In the genomic region with DNA sequence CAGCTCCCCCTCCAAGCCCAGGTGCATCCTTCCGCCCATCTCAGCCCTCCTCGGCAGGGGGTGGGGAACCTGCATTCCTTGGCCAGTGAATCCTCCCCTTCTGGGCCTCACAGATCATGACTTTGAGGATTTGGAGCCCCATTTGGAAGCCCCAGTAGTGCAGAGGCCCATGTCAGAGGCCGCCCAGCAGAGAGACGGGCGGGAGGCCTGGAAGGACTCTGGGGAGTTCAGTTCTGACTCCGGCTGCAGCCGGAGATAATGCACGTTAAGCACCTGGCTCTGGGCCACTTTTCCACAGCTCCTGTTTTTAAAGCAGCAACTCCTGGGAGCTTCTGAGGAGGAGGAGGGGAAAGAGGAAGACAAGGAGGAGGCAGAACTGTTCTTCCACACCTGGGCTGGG, we compare ENCODE assay signal across 9 cellular contexts. TPM values are rescaled to one million over a fixed set of nuclear protein-coding genes. Genes with fewer than 3 reads are reported as not detected.
DNase-seq lines count a peak whose midpoint lies in the region; ATAC-seq and TF ChIP-seq lines count a peak whose summit lies in the region.
"Had no signal": no experiment of that assay in that cellular context is flagged by ENCODE, and none has a peak within 500 bp of the region (broad histone marks: within the 10 kb centered on the region; RNA-seq: fewer than 3 reads in every experiment).

No MANE protein-coding gene starts in this region.

- no peak overlapping the region for H3K9ac ChIP-seq in colonic mucosa (ENCODE audit: low read depth in 2 of 2, low read length in 2 of 2)

- peaks cover 10% of the 10 kb centered on the region for H3K4me1 ChIP-seq in colonic mucosa

- no peaks in the 10 kb centered on the region for H3K9me3 ChIP-seq in colonic mucosa

- TF ChIP-seq CTCF in C4-2B (conservative IDR thresholded peaks at IDR 0.05) (no peak), colonic mucosa (IDR thresholded peaks at IDR 0.05) (no peak)

- no peaks in the 10 kb centered on the region for H3K27me3 ChIP-seq in colonic mucosa

- peak; percentile 52 for DNase-seq in NCI-H2029 treated with DMSO at 0.1 percent for 48 hours (lab: John Stamatoyannopoulos, UW)
- peak; percentile 57 for DNase-seq in colonic mucosa
- DNase-seq in mucosa of gallbladder (ENCODE audit: low spot score) = peak; percentile 65
- no peak for DNase-seq in natural killer cell treated with Interleukin-12 subunit alpha and Interleukin-12 subunit beta and Interleukin-15 and Interleukin-18, amount 100 ng/mL, for 72 hours (ENCODE audit: low spot score)
- no peak for DNase-seq in hypothalamus (lab: John Stamatoyannopoulos, UW)
- no peak for DNase-seq in NCI-H510A (lab: John Stamatoyannopoulos, UW)

- no peak overlapping the region for H3K4me3 ChIP-seq in colonic mucosa

- no peak for ATAC-seq in HG02571 (IDR thresholded peaks at IDR 0.05; ENCODE audit: unreplicated experiment)
- ATAC-seq in natural killer cell treated with Interleukin-12 subunit alpha and Interleukin-12 subunit beta and Interleukin-15 and Interleukin-18, amount 100 ng/mL, for 72 hours = no peak

- H3K27ac ChIP-seq in C4-2B (peak overlapping the region; percentile 58), colonic mucosa (no peak overlapping the region)

- H3K4me3 Mint-ChIP-seq in natural killer cell treated with Interleukin-12 subunit alpha and Interleukin-12 subunit beta and Interleukin-15 and Interleukin-18, amount 100 ng/mL, for 72 hours = no peak overlapping the region
- H3K4me3 Mint-ChIP-seq: activated naive CD4-positive, alpha-beta T cell treated with anti-CD3 and anti-CD28 coated beads, Interleukin-2, amount 50 U/mL, for 24 hours had no signal

- peaks cover 0 to 5% of the 10 kb centered on the region in 2 donors for H3K4me1 Mint-ChIP-seq in natural killer cell treated with Interleukin-12 subunit alpha and Interleukin-12 subunit beta and Interleukin-15 and Interleukin-18, amount 100 ng/mL, for 72 hours (ENCODE audit: low read depth in 2 of 2)

- H3K36me3 Mint-ChIP-seq in natural killer cell treated with Interleukin-12 subunit alpha and Interleukin-12 subunit beta and Interleukin-15 and Interleukin-18, amount 100 ng/mL, for 72 hours = no peaks in the 10 kb centered on the region

- intact Hi-C loops in colonic mucosa (cut with DNase I) = no loop called here

- H3K27me3 Mint-ChIP-seq in natural killer cell treated with Interleukin-12 subunit alpha and Interleukin-12 subunit beta and Interleukin-15 and Interleukin-18, amount 100 ng/mL, for 72 hours = peaks cover 30 to 40% of the 10 kb centered on the region in 2 donors

- H3K36me3 ChIP-seq in colonic mucosa = no peaks in the 10 kb centered on the region

- no peaks in the 10 kb centered on the region for H3K9me3 Mint-ChIP-seq in natural killer cell treated with Interleukin-12 subunit alpha and Interleukin-12 subunit beta and Interleukin-15 and Interleukin-18, amount 100 ng/mL, for 72 hours
- H3K9me3 Mint-ChIP-seq: activated naive CD4-positive, alpha-beta T cell treated with anti-CD3 and anti-CD28 coated beads, Interleukin-2, amount 50 U/mL, for 24 hours had no signal

- H3K27ac Mint-ChIP-seq in natural killer cell treated with Interleukin-12 subunit alpha and Interleukin-12 subunit beta and Interleukin-15 and Interleukin-18, amount 100 ng/mL, for 72 hours = no peak overlapping the region
- H3K27ac Mint-ChIP-seq: activated naive CD4-positive, alpha-beta T cell treated with anti-CD3 and anti-CD28 coated beads, Interleukin-2, amount 50 U/mL, for 24 hours had no signal

RNA-seq across cellular contexts. Expression of a gene that starts 14.9 kb away (rescaled TPM):
- 1 to 10 TPM; 2.5 TPM for total RNA-seq in colonic mucosa
- total RNA-seq in mucosa of gallbladder = 9.0 TPM
- not detected for total RNA-seq in natural killer cell treated with Interleukin-12 subunit alpha and Interleukin-12 subunit beta and Interleukin-15 and Interleukin-18, amount 100 ng/mL, for 72 hours

Comparison
In these comparisons a context has a peak if more than half of its experiments do, and no peak if none do; other contexts are left out.
1. DNase-seq: peak in NCI-H2029 treated with DMSO at 0.1 percent for 48 hours (single experiment), colonic mucosa (single experiment) and mucosa of gallbladder (single experiment); none in natural killer cell treated with Interleukin-12 subunit alpha and Interleukin-12 subunit beta and Interleukin-15 and Interleukin-18, amount 100 ng/mL, for 72 hours (single experiment), hypothalamus (0 of 51) and NCI-H510A (single experiment).